20 cellular contexts compared by ENCODE assay signal in the genomic region with DNA sequence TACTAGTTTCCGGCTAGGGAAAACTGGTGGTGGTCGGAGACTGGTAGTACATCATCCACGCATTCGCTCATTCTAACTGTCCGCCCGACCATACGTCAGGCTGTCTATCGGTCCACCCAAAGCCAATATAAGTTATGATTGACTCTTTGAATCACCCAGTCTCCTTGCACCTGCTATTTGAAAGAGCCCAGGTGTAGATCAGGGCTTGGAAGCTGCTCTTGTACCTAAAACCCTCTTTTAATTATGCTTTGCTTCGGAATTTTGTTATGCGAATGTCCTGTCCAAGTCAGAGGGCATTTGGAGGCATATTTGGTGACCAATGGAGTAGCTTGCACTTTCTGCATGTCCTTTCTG. TPM values are rescaled to one million over a fixed set of nuclear protein-coding genes. Genes with fewer than 3 reads are reported as not detected.
DNase-seq lines count a peak whose midpoint lies in the region; ATAC-seq and TF ChIP-seq lines count a peak whose summit lies in the region.
"Had no signal": no experiment of that assay in that cellular context is flagged by ENCODE, and none has a peak within 500 bp of the region (broad histone marks: within the 10 kb centered on the region; RNA-seq: fewer than 3 reads in every experiment).

No MANE protein-coding gene starts in this region.

- H3K4me3 Mint-ChIP-seq in GM23338: peak overlapping the region; percentile 61
- H3K4me3 Mint-ChIP-seq in osteocyte (ENCODE audit: unreplicated experiment): no peak overlapping the region
- H3K4me3 Mint-ChIP-seq: CD8-positive, alpha-beta memory T cell had no signal

- H2AFZ ChIP-seq in GM23338: no peak overlapping the region

- ATAC-seq in GM23338: no peak
- ATAC-seq in lower lobe of right lung: no peak
- ATAC-seq in GM19467 (IDR thresholded peaks at IDR 0.05; ENCODE audit: unreplicated experiment): no peak
- ATAC-seq in GM21576 (IDR thresholded peaks at IDR 0.05; ENCODE audit: unreplicated experiment): no peak
- ATAC-seq: Right ventricle myocardium inferior had no signal

- H3K36me3 ChIP-seq in GM23338 (ENCODE audit: insufficient read depth): no peaks in the 10 kb centered on the region
- no peaks in the 10 kb centered on the region for H3K36me3 ChIP-seq in colonic mucosa
- H3K36me3 ChIP-seq in lower lobe of right lung: no peaks in the 10 kb centered on the region
- H3K36me3 ChIP-seq: BLaER1, HAP-1, Peyer's patch had no signal

- no peak overlapping the region for H3K27ac Mint-ChIP-seq in GM23338
- H3K27ac Mint-ChIP-seq in osteocyte (ENCODE audit: unreplicated experiment): no peak overlapping the region
- H3K27ac Mint-ChIP-seq: CD8-positive, alpha-beta memory T cell had no signal

- H3K27ac ChIP-seq in 22Rv1: no peak overlapping the region
- H3K27ac ChIP-seq in GM23338 (ENCODE audit: low read depth): no peak overlapping the region
- H3K27ac ChIP-seq in colonic mucosa: no peak overlapping the region
- H3K27ac ChIP-seq in lower lobe of right lung: no peak overlapping the region
- H3K27ac ChIP-seq: BLaER1, Peyer's patch had no signal

- peaks cover 19% of the 10 kb centered on the region for H4K20me1 ChIP-seq in GM23338 (replicated peaks; ENCODE audit: insufficient read depth)
- H4K20me1 ChIP-seq: BLaER1 had no signal

- peaks cover 33% of the 10 kb centered on the region for H3K4me1 ChIP-seq in GM23338 (ENCODE audit: insufficient read depth)
- H3K4me1 ChIP-seq in colonic mucosa: peaks cover 5% of the 10 kb centered on the region
- peaks cover 6% of the 10 kb centered on the region for H3K4me1 ChIP-seq in lower lobe of right lung
- H3K4me1 ChIP-seq: BLaER1 had no signal

- TF ChIP-seq CTCF in 22Rv1 (IDR thresholded peaks at IDR 0.05) (peak; percentile 57), GM23338 (conservative IDR thresholded peaks at IDR 0.05; ENCODE audit: low read depth in 2 of 2) (no peak), colonic mucosa (IDR thresholded peaks at IDR 0.05) (peak; percentile 14), lower lobe of right lung (IDR thresholded peaks at IDR 0.05) (no peak), osteocyte (IDR thresholded peaks at IDR 0.05) (no peak)

- H3K27me3 Mint-ChIP-seq in GM23338 (ENCODE audit: insufficient read depth, low read depth, poor library complexity) (peaks cover 83% of the 10 kb centered on the region), osteocyte (ENCODE audit: unreplicated experiment) (peaks cover 89% of the 10 kb centered on the region)

- H3K4me3 ChIP-seq in GM23338: no peak overlapping the region; the same call in 1 of the 2 replicates
- H3K4me3 ChIP-seq in colonic mucosa: no peak overlapping the region
- H3K4me3 ChIP-seq in lower lobe of right lung: peak overlapping the region; percentile 42
- H3K4me3 ChIP-seq: BLaER1, HAP-1, Peyer's patch had no signal

- H3K27me3 ChIP-seq in GM23338 (ENCODE audit: insufficient read depth) (peaks cover 100% of the 10 kb centered on the region), colonic mucosa (peaks cover 59% of the 10 kb centered on the region), lower lobe of right lung (ENCODE audit: low read depth) (peaks cover 70% of the 10 kb centered on the region)
- H3K27me3 ChIP-seq: BLaER1 had no signal

- no peaks in the 10 kb centered on the region for H3K79me2 ChIP-seq in GM23338 (replicated peaks; ENCODE audit: insufficient read depth)

- DNase-seq in GM23338 (ENCODE audit: low spot score) (no peak), colonic mucosa (no peak), lower lobe of right lung (no peak), NCI-H526 (lab: John Stamatoyannopoulos, UW) (no peak), osteocyte (ENCODE audit: extremely low spot score, unreplicated experiment) (no peak)
- DNase-seq: CD8-positive, alpha-beta memory T cell; DMS79; MM.1S; NCI-H1092; NCI-H2227 treated with DMSO at 0.1 percent for 48 hours had no signal

- peak overlapping the region; percentile 71; the same call in 1 of the 2 replicates for H3K4me2 ChIP-seq in GM23338
- H3K4me2 ChIP-seq: BLaER1 had no signal

- peaks cover 6% of the 10 kb centered on the region for H3K9me3 Mint-ChIP-seq in GM23338
- H3K9me3 Mint-ChIP-seq in osteocyte (ENCODE audit: unreplicated experiment): no peaks in the 10 kb centered on the region

- H3K9me3 ChIP-seq in colonic mucosa (no peaks in the 10 kb centered on the region), lower lobe of right lung (no peaks in the 10 kb centered on the region)
- H3K9me3 ChIP-seq: HAP-1, Peyer's patch had no signal

- H3K9me2 ChIP-seq in GM23338 (ENCODE audit: insufficient read depth): no peaks in the 10 kb centered on the region

- H3K36me3 Mint-ChIP-seq in GM23338 (ENCODE audit: low read depth): no peaks in the 10 kb centered on the region; the same call in 2 of the 3 replicates
- no peaks in the 10 kb centered on the region for H3K36me3 Mint-ChIP-seq in osteocyte (ENCODE audit: unreplicated experiment)
- H3K36me3 Mint-ChIP-seq: CD8-positive, alpha-beta memory T cell had no signal

- peaks cover 24% of the 10 kb centered on the region for H3K4me1 Mint-ChIP-seq in GM23338
- H3K4me1 Mint-ChIP-seq in osteocyte (ENCODE audit: unreplicated experiment): peaks cover 12% of the 10 kb centered on the region

- intact Hi-C loops in colonic mucosa (cut with DNase I): no loop called here
- intact Hi-C loops in lower lobe of right lung (cut with DNase I): no loop called here

- peaks cover 15% of the 10 kb centered on the region; the same call in 1 of the 2 replicates for H3F3A ChIP-seq in GM23338 (replicated peaks; ENCODE audit: low read depth)

- no peak overlapping the region for H3K9ac ChIP-seq in colonic mucosa (ENCODE audit: low read depth in 2 of 2, low read length in 2 of 2)
- H3K9ac ChIP-seq: BLaER1 had no signal

TF ChIP-seq in GM23338, 12 proteins besides CTCF, POLR2A, EP300 and RAD21 (continues in another document):
- TF ChIP-seq EZH2phosphoT487 (IDR thresholded peaks at IDR 0.05; ENCODE audit: unreplicated experiment) (no peak), NANOG (IDR thresholded peaks at IDR 0.05; ENCODE audit: borderline replicate concordance) (no peak), EZH2 (IDR thresholded peaks at IDR 0.05; ENCODE audit: low read depth, unreplicated experiment) (no peak)

RNA-seq across cellular contexts. Expression of a gene that starts 5.7 kb away (rescaled TPM):
- not detected in 2 replicates for total RNA-seq in GM23338 (2014; rRNA removed; shearing (Covaris generic))
- polyA plus RNA-seq in GM23338 (2016; fragmentation: Nextera tagmentation; extraction: Ambion mirVana): not detected in 2 replicates
- total RNA-seq in colonic mucosa (under 1 TPM in 1 of 2 donors, not detected in 1; 0.32 TPM), lower lobe of right lung (180 TPM), osteocyte (not detected in 2 replicates)
- total RNA-seq: A673; CD8-positive, alpha-beta memory T cell; LHCN-M2; Peyer's patch; Right ventricle myocardium inferior; SK-MEL-5 had no signal
- polyA plus RNA-seq: CD8-positive, alpha-beta memory T cell had no signal

RNA-seq across cellular contexts. Expression of a gene that starts 56.7 kb away (rescaled TPM):
- 0.83 TPM in 1 of 2 replicates, not detected in the other for total RNA-seq in GM23338 (2014; rRNA removed; shearing (Covaris generic))
- not detected in 2 replicates for polyA plus RNA-seq in GM23338 (2016; fragmentation: Nextera tagmentation; extraction: Ambion mirVana)
- total RNA-seq in colonic mucosa (not detected), lower lobe of right lung (1.2 TPM), osteocyte (not detected in 2 replicates)
- total RNA-seq: A673; CD8-positive, alpha-beta memory T cell; LHCN-M2; Peyer's patch; Right ventricle myocardium inferior had no signal
- polyA plus RNA-seq: CD8-positive, alpha-beta memory T cell had no signal

Comparison
In these comparisons a context has a peak if more than half of its experiments do, and no peak if none do; other contexts are left out.
1. CTCF ChIP-seq: peak in 22Rv1 (single experiment) and colonic mucosa (single experiment); none in GM23338 (0 of 2), lower lobe of right lung (single experiment) and osteocyte (single experiment).
2. RNA of a gene that starts 5.7 kb away (total RNA-seq): 180 TPM in lower lobe of right lung (single experiment); 0.32 TPM in colonic mucosa, not detected in GM23338 and not detected in osteocyte; every median in the first group is over 100 times any median in the second.